8 cellular contexts compared by ENCODE assay signal in genomic region chr22:50399751-50400331, GRCh38. TPM values are rescaled to one million over a fixed set of nuclear protein-coding genes. Genes with fewer than 3 reads are reported as not detected.
DNase-seq lines count a peak whose midpoint lies in the region; ATAC-seq and TF ChIP-seq lines count a peak whose summit lies in the region.

No MANE protein-coding gene starts in this region.

- intact Hi-C loops in colonic mucosa (cut with DNase I): no loop called here
- intact Hi-C loops in lower lobe of right lung (cut with DNase I): no loop called here
- intact Hi-C loops in upper lobe of right lung (cut with DNase I): no loop called here

- H3K4me3 ChIP-seq in BJ (ENCODE audit: low read depth, low read length) (no peak overlapping the region), H7 (ENCODE audit: insufficient read depth, low read depth, low read length) (no peak overlapping the region), colonic mucosa (no peak overlapping the region), lower lobe of right lung (no peak overlapping the region), upper lobe of right lung (no peak overlapping the region)

- H3K27me3 ChIP-seq in BJ (ENCODE audit: control insufficient read depth, insufficient read depth, low read length) (no peaks in the 10 kb centered on the region), H7 (ENCODE audit: control insufficient read depth, insufficient read depth, low read length) (no peaks in the 10 kb centered on the region), colonic mucosa (no peaks in the 10 kb centered on the region), lower lobe of right lung (ENCODE audit: low read depth) (no peaks in the 10 kb centered on the region), upper lobe of right lung (no peaks in the 10 kb centered on the region)

- CTCF ChIA-PET in BJ (lab: Yijun Ruan, JAX): interaction anchor here (0.9 to 1.7 kb wide), 6 partner anchors 26 to 222 kb away, joined by 3 to 7 read pairs (median 3); partner anchors contain the start of gene HDAC10

- no peak overlapping the region for H3K9ac ChIP-seq in colonic mucosa (ENCODE audit: low read depth in 2 of 2, low read length in 2 of 2)

- ATAC-seq in SK-N-SH treated with all-trans-retinoic acid at 6 μM for 48 hours (peak; percentile 87), lower lobe of right lung (peak; percentile 73 to 80), upper lobe of right lung (peak; percentile 85), HG03460 (IDR thresholded peaks at IDR 0.05; ENCODE audit: unreplicated experiment) (no peak)

- DNase-seq in BJ (ENCODE audit: low read depth) (peak; percentile 1), H7 (peak; percentile 89), colonic mucosa (peak; percentile 41), lower lobe of right lung (peak; percentile 63), upper lobe of right lung (no peak), NCI-H2081 treated with DMSO at 0.1 percent for 48 hours (lab: John Stamatoyannopoulos, UW) (no peak)

- TF ChIP-seq CTCF in BJ (IDR thresholded peaks at IDR 0.05; ENCODE audit: insufficient read depth, low read depth, low read length): peak; percentile 62
- peak; percentile 30 for TF ChIP-seq CTCF in colonic mucosa (IDR thresholded peaks at IDR 0.05)
- peak; percentile 48 for TF ChIP-seq CTCF in lower lobe of right lung (IDR thresholded peaks at IDR 0.05)
- peak; percentile 41 for TF ChIP-seq CTCF in upper lobe of right lung (IDR thresholded peaks at IDR 0.05)

- no peaks in the 10 kb centered on the region for H3K9me3 ChIP-seq in colonic mucosa
- no peaks in the 10 kb centered on the region for H3K9me3 ChIP-seq in lower lobe of right lung
- H3K9me3 ChIP-seq in upper lobe of right lung: no peaks in the 10 kb centered on the region

- H3K27ac ChIP-seq in colonic mucosa (peak overlapping the region; percentile 36), lower lobe of right lung (peak overlapping the region; percentile 66), upper lobe of right lung (peak overlapping the region; percentile 75)

- H3K36me3 ChIP-seq in BJ (ENCODE audit: control insufficient read depth, insufficient read depth, low read length) (peaks cover 5% of the 10 kb centered on the region; the same call in 1 of the 2 replicates), H7 (replicated peaks; ENCODE audit: control insufficient read depth, insufficient read depth, low read length) (peaks cover 5% of the 10 kb centered on the region; the same call in 1 of the 2 replicates), colonic mucosa (no peaks in the 10 kb centered on the region), lower lobe of right lung (peaks cover 55% of the 10 kb centered on the region), upper lobe of right lung (peaks cover 19% of the 10 kb centered on the region)

- H3K4me1 ChIP-seq in colonic mucosa (peaks cover 6% of the 10 kb centered on the region), lower lobe of right lung (peaks cover 40% of the 10 kb centered on the region), upper lobe of right lung (peaks cover 25% of the 10 kb centered on the region)

- POLR2A ChIA-PET in BJ (lab: Charles Lee): no interaction called here

TF ChIP-seq in SK-N-SH treated with all-trans-retinoic acid at 6 μM for 48 hours, 23 proteins besides CTCF, POLR2A, EP300 and RAD21 (continues in another document):
- no peak for TF ChIP-seq ZNF70 (CRISPR knock-in tag; IDR thresholded peaks at IDR 0.05)
- no peak for TF ChIP-seq GLIS3 (CRISPR knock-in tag; IDR thresholded peaks at IDR 0.05)
- no peak for TF ChIP-seq OSR1 (CRISPR knock-in tag; IDR thresholded peaks at IDR 0.05)
- TF ChIP-seq CREB5 (CRISPR knock-in tag; IDR thresholded peaks at IDR 0.05; ENCODE audit: low read depth): no peak
- TF ChIP-seq ZFP30 (CRISPR knock-in tag; IDR thresholded peaks at IDR 0.05): no peak
- no peak for TF ChIP-seq ZNF565 (CRISPR knock-in tag; conservative IDR thresholded peaks at IDR 0.05; ENCODE audit: low read depth)
- no peak for TF ChIP-seq PATZ1 (CRISPR knock-in tag; IDR thresholded peaks at IDR 0.05; ENCODE audit: borderline replicate concordance)
- TF ChIP-seq ESRRG (CRISPR knock-in tag; IDR thresholded peaks at IDR 0.05): no peak
- TF ChIP-seq RARB (CRISPR knock-in tag; IDR thresholded peaks at IDR 0.05): no peak
- no peak for TF ChIP-seq ARNTL (CRISPR knock-in tag; IDR thresholded peaks at IDR 0.05; ENCODE audit: borderline replicate concordance, low read depth)
- TF ChIP-seq POU6F1 (CRISPR knock-in tag; IDR thresholded peaks at IDR 0.05; ENCODE audit: borderline replicate concordance, low read depth): no peak
- TF ChIP-seq PPARA (CRISPR knock-in tag; IDR thresholded peaks at IDR 0.05; ENCODE audit: borderline replicate concordance): no peak
- TF ChIP-seq CSDC2 (CRISPR knock-in tag; IDR thresholded peaks at IDR 0.05): no peak
- TF ChIP-seq ZNF8 (CRISPR knock-in tag; IDR thresholded peaks at IDR 0.05): no peak
- no peak for TF ChIP-seq ZC3H10 (CRISPR knock-in tag; IDR thresholded peaks at IDR 0.05)
- no peak for TF ChIP-seq ZFP3 (CRISPR knock-in tag; IDR thresholded peaks at IDR 0.05)
- TF ChIP-seq CSRNP3 (CRISPR knock-in tag; IDR thresholded peaks at IDR 0.05): no peak
- no peak for TF ChIP-seq ISL1 (CRISPR knock-in tag; IDR thresholded peaks at IDR 0.05)

RNA-seq across cellular contexts. Expression of gene PPP6R2, which starts 56.7 kb away (rescaled TPM):
- polyA plus RNA-seq in BJ (2011; rRNA removed): 30.4 and 46.4 TPM in 2 replicates
- 28.7 and 38.1 TPM in 2 replicates for polyA minus RNA-seq in BJ (2011; rRNA and poly(A)+ RNA removed)
- 47.0 and 48.7 TPM in 2 replicates for total RNA-seq in H7 (2014; rRNA removed; shearing (Covaris generic))
- total RNA-seq in colonic mucosa (10 to 100 TPM; 34.1 to 55.9 TPM), lower lobe of right lung (52.5 TPM), upper lobe of right lung (54.0 TPM)

Comparison
In these comparisons a context has a peak if more than half of its experiments do, and no peak if none do; other contexts are left out.
1. DNase-seq: peak in BJ (single experiment), H7 (single experiment), colonic mucosa (single experiment) and lower lobe of right lung (single experiment); none in upper lobe of right lung (single experiment) and NCI-H2081 treated with DMSO at 0.1 percent for 48 hours (single experiment).
2. Peak in every context shown above with its lines, with median percentiles within 50 percentile points of each other: CTCF ChIP-seq and H3K27ac ChIP-seq.